ENCODE assay signal across 1 cellular context in genomic region chr18:79791141-79791972, GRCh38.
TF ChIP-seq lines count a peak whose summit lies in the region.

No MANE protein-coding gene starts in this region.

TF ChIP-seq in HepG2, 621 proteins besides CTCF, POLR2A, EP300 and RAD21 (continued from another document and continues in another):
- TF ChIP-seq NFIC (IDR thresholded peaks at IDR 0.05; ENCODE audit: low read length) (no peak), ZNF589 (CRISPR knock-in tag; conservative IDR thresholded peaks at IDR 0.05) (0 out of 2 replicates have a peak, but pooled peaks have one; percentile 25), PCBP2 (optimal IDR thresholded peaks at IDR 0.05; ENCODE audit: low read depth, low read length, poor library complexity, severe bottlenecking) (no peak), MIER2 (CRISPR knock-in tag; IDR thresholded peaks at IDR 0.05) (no peak), RAD51 (IDR thresholded peaks at IDR 0.05; ENCODE audit: borderline replicate concordance) (no peak), ISX (CRISPR knock-in tag; conservative IDR thresholded peaks at IDR 0.05) (no peak), SALL2 (CRISPR knock-in tag; IDR thresholded peaks at IDR 0.05) (no peak), HDAC2 (CRISPR knock-in tag; IDR thresholded peaks at IDR 0.05) (peak; percentile 88), BRCA1 (CRISPR knock-in tag; IDR thresholded peaks at IDR 0.05) (no peak), ZNF136 (CRISPR knock-in tag; IDR thresholded peaks at IDR 0.05; ENCODE audit: low read depth) (no peak), FOXA3 (CRISPR knock-in tag; IDR thresholded peaks at IDR 0.05) (peak; percentile 73), TSC22D2 (CRISPR knock-in tag; IDR thresholded peaks at IDR 0.05; ENCODE audit: borderline replicate concordance) (no peak), ASH2L (IDR thresholded peaks at IDR 0.05; ENCODE audit: insufficient read length, low read depth, low read length) (no peak), PRDM10 (CRISPR knock-in tag; IDR thresholded peaks at IDR 0.05; ENCODE audit: low read depth) (peak; percentile 75; the same call in 1 of the 2 replicates), CEBPB (IDR thresholded peaks at IDR 0.05; ENCODE audit: borderline replicate concordance, low read depth, low read length) (peak; percentile 97), ZNF468 (CRISPR knock-in tag; IDR thresholded peaks at IDR 0.05) (no peak), THYN1 (CRISPR knock-in tag; IDR thresholded peaks at IDR 0.05; ENCODE audit: borderline replicate concordance, low read depth) (no peak), ZUFSP (CRISPR knock-in tag; IDR thresholded peaks at IDR 0.05; ENCODE audit: borderline replicate concordance) (no peak), ZNF607 (CRISPR knock-in tag; IDR thresholded peaks at IDR 0.05; ENCODE audit: borderline replicate concordance) (no peak), TCF7L2 (IDR thresholded peaks at IDR 0.05; ENCODE audit: low read depth, low read length) (no peak), SATB2 (CRISPR knock-in tag; IDR thresholded peaks at IDR 0.05) (no peak), STAT5B (CRISPR knock-in tag; IDR thresholded peaks at IDR 0.05) (no peak), SRY (CRISPR knock-in tag; IDR thresholded peaks at IDR 0.05) (no peak), CBX5 (CRISPR knock-in tag; IDR thresholded peaks at IDR 0.05; ENCODE audit: borderline replicate concordance) (peak; percentile 92; the same call in 1 of the 2 replicates), EZH2 (conservative IDR thresholded peaks at IDR 0.05; ENCODE audit: low read depth, low read length) (no peak), ZNF652 (CRISPR knock-in tag; IDR thresholded peaks at IDR 0.05; ENCODE audit: borderline replicate concordance, low read depth) (no peak), IKZF1 (IDR thresholded peaks at IDR 0.05) (no peak), TRIM24 (CRISPR knock-in tag; IDR thresholded peaks at IDR 0.05) (0 out of 2 replicates have a peak, but pooled peaks have one; percentile 21), ZNF775 (CRISPR knock-in tag; IDR thresholded peaks at IDR 0.05; ENCODE audit: borderline replicate concordance) (no peak), ONECUT2 (CRISPR knock-in tag; IDR thresholded peaks at IDR 0.05) (no peak), ZNF850 (CRISPR knock-in tag; conservative IDR thresholded peaks at IDR 0.05) (no peak), JUND (CRISPR knock-in tag; IDR thresholded peaks at IDR 0.05) (peak; percentile 60), ZNF350 (CRISPR knock-in tag; IDR thresholded peaks at IDR 0.05; ENCODE audit: borderline replicate concordance, low read depth) (peak; percentile 22; the same call in 1 of the 2 replicates), HES4 (CRISPR knock-in tag; IDR thresholded peaks at IDR 0.05; ENCODE audit: borderline replicate concordance) (no peak), KAT2B (IDR thresholded peaks at IDR 0.05; ENCODE audit: borderline replicate concordance, low read depth, low read length) (no peak), HNF4A (CRISPR knock-in tag; IDR thresholded peaks at IDR 0.05) (peak; percentile 23; the same call in 1 of the 2 replicates), ZNF326 (CRISPR knock-in tag; IDR thresholded peaks at IDR 0.05; ENCODE audit: borderline replicate concordance) (no peak), ZNF710 (CRISPR knock-in tag; IDR thresholded peaks at IDR 0.05; ENCODE audit: borderline replicate concordance) (no peak), TEF (CRISPR knock-in tag; IDR thresholded peaks at IDR 0.05) (peak; percentile 90), RBM39 (IDR thresholded peaks at IDR 0.05; ENCODE audit: low read depth, low read length, poor library complexity, severe bottlenecking) (no peak), ZNF256 (CRISPR knock-in tag; conservative IDR thresholded peaks at IDR 0.05) (no peak), CAMTA2 (CRISPR knock-in tag; IDR thresholded peaks at IDR 0.05; ENCODE audit: borderline replicate concordance) (no peak), CBX2 (IDR thresholded peaks at IDR 0.05; ENCODE audit: low read depth, low read length) (no peak), CBX2 (CRISPR knock-in tag; IDR thresholded peaks at IDR 0.05; ENCODE audit: low read depth) (no peak), SUZ12 (IDR thresholded peaks at IDR 0.05; ENCODE audit: low read depth, low read length) (no peak), SNAI1 (CRISPR knock-in tag; IDR thresholded peaks at IDR 0.05; ENCODE audit: borderline replicate concordance) (no peak), ZNF563 (CRISPR knock-in tag; IDR thresholded peaks at IDR 0.05) (peak; percentile 38; the same call in 1 of the 2 replicates), ZNF780A (CRISPR knock-in tag; IDR thresholded peaks at IDR 0.05) (no peak), ZNF781 (CRISPR knock-in tag; IDR thresholded peaks at IDR 0.05; ENCODE audit: borderline replicate concordance, not compliant biosample characterization) (no peak)
- TF ChIP-seq, protein P1, sequence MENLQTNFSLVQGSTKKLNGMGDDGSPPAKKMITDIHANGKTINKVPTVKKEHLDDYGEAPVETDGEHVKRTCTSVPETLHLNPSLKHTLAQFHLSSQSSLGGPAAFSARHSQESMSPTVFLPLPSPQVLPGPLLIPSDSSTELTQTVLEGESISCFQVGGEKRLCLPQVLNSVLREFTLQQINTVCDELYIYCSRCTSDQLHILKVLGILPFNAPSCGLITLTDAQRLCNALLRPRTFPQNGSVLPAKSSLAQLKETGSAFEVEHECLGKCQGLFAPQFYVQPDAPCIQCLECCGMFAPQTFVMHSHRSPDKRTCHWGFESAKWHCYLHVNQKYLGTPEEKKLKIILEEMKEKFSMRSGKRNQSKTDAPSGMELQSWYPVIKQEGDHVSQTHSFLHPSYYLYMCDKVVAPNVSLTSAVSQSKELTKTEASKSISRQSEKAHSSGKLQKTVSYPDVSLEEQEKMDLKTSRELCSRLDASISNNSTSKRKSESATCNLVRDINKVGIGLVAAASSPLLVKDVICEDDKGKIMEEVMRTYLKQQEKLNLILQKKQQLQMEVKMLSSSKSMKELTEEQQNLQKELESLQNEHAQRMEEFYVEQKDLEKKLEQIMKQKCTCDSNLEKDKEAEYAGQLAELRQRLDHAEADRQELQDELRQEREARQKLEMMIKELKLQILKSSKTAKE (CRISPR knock-in tag; IDR thresholded peaks at IDR 0.05; ENCODE audit: borderline replicate concordance), result peak; percentile 81
- TF ChIP-seq, protein P2, sequence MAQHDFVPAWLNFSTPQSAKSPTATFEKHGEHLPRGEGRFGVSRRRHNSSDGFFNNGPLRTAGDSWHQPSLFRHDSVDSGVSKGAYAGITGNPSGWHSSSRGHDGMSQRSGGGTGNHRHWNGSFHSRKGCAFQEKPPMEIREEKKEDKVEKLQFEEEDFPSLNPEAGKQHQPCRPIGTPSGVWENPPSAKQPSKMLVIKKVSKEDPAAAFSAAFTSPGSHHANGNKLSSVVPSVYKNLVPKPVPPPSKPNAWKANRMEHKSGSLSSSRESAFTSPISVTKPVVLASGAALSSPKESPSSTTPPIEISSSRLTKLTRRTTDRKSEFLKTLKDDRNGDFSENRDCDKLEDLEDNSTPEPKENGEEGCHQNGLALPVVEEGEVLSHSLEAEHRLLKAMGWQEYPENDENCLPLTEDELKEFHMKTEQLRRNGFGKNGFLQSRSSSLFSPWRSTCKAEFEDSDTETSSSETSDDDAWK (CRISPR knock-in tag; IDR thresholded peaks at IDR 0.05), result no peak
- TF ChIP-seq, protein P3, sequence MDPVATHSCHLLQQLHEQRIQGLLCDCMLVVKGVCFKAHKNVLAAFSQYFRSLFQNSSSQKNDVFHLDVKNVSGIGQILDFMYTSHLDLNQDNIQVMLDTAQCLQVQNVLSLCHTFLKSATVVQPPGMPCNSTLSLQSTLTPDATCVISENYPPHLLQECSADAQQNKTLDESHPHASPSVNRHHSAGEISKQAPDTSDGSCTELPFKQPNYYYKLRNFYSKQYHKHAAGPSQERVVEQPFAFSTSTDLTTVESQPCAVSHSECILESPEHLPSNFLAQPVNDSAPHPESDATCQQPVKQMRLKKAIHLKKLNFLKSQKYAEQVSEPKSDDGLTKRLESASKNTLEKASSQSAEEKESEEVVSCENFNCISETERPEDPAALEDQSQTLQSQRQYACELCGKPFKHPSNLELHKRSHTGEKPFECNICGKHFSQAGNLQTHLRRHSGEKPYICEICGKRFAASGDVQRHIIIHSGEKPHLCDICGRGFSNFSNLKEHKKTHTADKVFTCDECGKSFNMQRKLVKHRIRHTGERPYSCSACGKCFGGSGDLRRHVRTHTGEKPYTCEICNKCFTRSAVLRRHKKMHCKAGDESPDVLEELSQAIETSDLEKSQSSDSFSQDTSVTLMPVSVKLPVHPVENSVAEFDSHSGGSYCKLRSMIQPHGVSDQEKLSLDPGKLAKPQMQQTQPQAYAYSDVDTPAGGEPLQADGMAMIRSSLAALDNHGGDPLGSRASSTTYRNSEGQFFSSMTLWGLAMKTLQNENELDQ (CRISPR knock-in tag; IDR thresholded peaks at IDR 0.05; ENCODE audit: borderline replicate concordance), result no peak
- TF ChIP-seq, protein P4, sequence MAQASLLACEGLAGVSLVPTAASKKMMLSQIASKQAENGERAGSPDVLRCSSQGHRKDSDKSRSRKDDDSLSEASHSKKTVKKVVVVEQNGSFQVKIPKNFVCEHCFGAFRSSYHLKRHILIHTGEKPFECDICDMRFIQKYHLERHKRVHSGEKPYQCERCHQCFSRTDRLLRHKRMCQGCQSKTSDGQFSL (CRISPR knock-in tag; IDR thresholded peaks at IDR 0.05), result no peak
- TF ChIP-seq, protein P5, sequence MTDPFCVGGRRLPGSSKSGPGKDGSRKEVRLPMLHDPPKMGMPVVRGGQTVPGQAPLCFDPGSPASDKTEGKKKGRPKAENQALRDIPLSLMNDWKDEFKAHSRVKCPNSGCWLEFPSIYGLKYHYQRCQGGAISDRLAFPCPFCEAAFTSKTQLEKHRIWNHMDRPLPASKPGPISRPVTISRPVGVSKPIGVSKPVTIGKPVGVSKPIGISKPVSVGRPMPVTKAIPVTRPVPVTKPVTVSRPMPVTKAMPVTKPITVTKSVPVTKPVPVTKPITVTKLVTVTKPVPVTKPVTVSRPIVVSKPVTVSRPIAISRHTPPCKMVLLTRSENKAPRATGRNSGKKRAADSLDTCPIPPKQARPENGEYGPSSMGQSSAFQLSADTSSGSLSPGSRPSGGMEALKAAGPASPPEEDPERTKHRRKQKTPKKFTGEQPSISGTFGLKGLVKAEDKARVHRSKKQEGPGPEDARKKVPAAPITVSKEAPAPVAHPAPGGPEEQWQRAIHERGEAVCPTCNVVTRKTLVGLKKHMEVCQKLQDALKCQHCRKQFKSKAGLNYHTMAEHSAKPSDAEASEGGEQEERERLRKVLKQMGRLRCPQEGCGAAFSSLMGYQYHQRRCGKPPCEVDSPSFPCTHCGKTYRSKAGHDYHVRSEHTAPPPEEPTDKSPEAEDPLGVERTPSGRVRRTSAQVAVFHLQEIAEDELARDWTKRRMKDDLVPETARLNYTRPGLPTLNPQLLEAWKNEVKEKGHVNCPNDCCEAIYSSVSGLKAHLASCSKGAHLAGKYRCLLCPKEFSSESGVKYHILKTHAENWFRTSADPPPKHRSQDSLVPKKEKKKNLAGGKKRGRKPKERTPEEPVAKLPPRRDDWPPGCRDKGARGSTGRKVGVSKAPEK (CRISPR knock-in tag; IDR thresholded peaks at IDR 0.05; ENCODE audit: borderline replicate concordance), result no peak
